In genomic region chr22:24247564-24248344, GRCh38 we compare ENCODE assay signal across 1 cellular context.
TF ChIP-seq lines count a peak whose summit lies in the region.

No MANE protein-coding gene starts in this region.

TF ChIP-seq in SK-N-SH, 30 proteins besides CTCF, POLR2A, EP300 and RAD21 (continued from another document):
- TF ChIP-seq MAX (IDR thresholded peaks at IDR 0.05; ENCODE audit: low read depth) (peak; percentile 70), MEF2A (IDR thresholded peaks at IDR 0.05; ENCODE audit: borderline replicate concordance, low read depth) (no peak), CHD2 (IDR thresholded peaks at IDR 0.05; ENCODE audit: low read length, partially characterized antibody) (no peak), POLR2AphosphoS5 (IDR thresholded peaks at IDR 0.05; ENCODE audit: low read depth, low read length) (no peak), FOXM1 (IDR thresholded peaks at IDR 0.05; ENCODE audit: low read depth) (no peak), TCF12 (IDR thresholded peaks at IDR 0.05) (no peak), RFX5 (IDR thresholded peaks at IDR 0.05; ENCODE audit: low read length) (no peak), EZH2phosphoT487 (IDR thresholded peaks at IDR 0.05; ENCODE audit: borderline replicate concordance, low read depth) (no peak), USF1 (IDR thresholded peaks at IDR 0.05; ENCODE audit: borderline replicate concordance, low read depth) (no peak), SIN3A (IDR thresholded peaks at IDR 0.05; ENCODE audit: borderline replicate concordance, low read depth, low read length) (no peak), GABPA (IDR thresholded peaks at IDR 0.05; ENCODE audit: low read depth) (no peak), GATA2 (CRISPR knock-in tag; IDR thresholded peaks at IDR 0.05) (no peak), FOSL2 (IDR thresholded peaks at IDR 0.05; ENCODE audit: borderline replicate concordance, low read depth) (no peak), USF2 (IDR thresholded peaks at IDR 0.05; ENCODE audit: borderline replicate concordance, low read depth, low read length) (no peak), ELF1 (IDR thresholded peaks at IDR 0.05) (no peak), MXI1 (IDR thresholded peaks at IDR 0.05; ENCODE audit: low read depth, low read length) (peak; percentile 58; the same call in 1 of the 2 replicates), NFIC (IDR thresholded peaks at IDR 0.05; ENCODE audit: borderline replicate concordance) (no peak)
- TF ChIP-seq, protein P1, sequence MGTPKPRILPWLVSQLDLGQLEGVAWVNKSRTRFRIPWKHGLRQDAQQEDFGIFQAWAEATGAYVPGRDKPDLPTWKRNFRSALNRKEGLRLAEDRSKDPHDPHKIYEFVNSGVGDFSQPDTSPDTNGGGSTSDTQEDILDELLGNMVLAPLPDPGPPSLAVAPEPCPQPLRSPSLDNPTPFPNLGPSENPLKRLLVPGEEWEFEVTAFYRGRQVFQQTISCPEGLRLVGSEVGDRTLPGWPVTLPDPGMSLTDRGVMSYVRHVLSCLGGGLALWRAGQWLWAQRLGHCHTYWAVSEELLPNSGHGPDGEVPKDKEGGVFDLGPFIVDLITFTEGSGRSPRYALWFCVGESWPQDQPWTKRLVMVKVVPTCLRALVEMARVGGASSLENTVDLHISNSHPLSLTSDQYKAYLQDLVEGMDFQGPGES (IDR thresholded peaks at IDR 0.05; ENCODE audit: low read depth, low read length) = no peak
